ENCODE assay signal across 1 cellular context in the genomic region with DNA sequence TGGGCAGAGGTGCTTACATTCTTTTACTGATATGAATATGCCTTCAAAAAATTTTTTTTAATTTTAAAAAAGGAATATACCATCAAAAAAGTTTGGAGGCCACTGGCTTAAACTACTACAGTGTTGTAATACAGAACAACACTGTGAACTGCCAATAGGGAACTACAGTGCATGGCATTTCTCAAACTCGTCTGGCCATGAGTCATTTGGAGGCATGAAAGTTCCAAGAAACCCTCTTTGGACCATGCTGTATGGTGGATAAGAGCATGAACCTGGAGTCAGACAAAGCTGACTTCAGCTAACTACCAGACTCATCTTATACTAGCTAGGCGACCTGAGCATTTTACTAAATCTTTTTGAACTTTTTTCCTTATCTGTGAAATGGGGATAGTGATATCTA.
TF ChIP-seq lines count a peak whose summit lies in the region.

No MANE protein-coding gene starts in this region.

TF ChIP-seq in WTC11, 78 proteins besides CTCF, POLR2A, EP300 and RAD21 (continued from another document):
- no peak for TF ChIP-seq ARID4B (CRISPR knock-in tag; IDR thresholded peaks at IDR 0.05; ENCODE audit: borderline replicate concordance)
- TF ChIP-seq, protein P1, sequence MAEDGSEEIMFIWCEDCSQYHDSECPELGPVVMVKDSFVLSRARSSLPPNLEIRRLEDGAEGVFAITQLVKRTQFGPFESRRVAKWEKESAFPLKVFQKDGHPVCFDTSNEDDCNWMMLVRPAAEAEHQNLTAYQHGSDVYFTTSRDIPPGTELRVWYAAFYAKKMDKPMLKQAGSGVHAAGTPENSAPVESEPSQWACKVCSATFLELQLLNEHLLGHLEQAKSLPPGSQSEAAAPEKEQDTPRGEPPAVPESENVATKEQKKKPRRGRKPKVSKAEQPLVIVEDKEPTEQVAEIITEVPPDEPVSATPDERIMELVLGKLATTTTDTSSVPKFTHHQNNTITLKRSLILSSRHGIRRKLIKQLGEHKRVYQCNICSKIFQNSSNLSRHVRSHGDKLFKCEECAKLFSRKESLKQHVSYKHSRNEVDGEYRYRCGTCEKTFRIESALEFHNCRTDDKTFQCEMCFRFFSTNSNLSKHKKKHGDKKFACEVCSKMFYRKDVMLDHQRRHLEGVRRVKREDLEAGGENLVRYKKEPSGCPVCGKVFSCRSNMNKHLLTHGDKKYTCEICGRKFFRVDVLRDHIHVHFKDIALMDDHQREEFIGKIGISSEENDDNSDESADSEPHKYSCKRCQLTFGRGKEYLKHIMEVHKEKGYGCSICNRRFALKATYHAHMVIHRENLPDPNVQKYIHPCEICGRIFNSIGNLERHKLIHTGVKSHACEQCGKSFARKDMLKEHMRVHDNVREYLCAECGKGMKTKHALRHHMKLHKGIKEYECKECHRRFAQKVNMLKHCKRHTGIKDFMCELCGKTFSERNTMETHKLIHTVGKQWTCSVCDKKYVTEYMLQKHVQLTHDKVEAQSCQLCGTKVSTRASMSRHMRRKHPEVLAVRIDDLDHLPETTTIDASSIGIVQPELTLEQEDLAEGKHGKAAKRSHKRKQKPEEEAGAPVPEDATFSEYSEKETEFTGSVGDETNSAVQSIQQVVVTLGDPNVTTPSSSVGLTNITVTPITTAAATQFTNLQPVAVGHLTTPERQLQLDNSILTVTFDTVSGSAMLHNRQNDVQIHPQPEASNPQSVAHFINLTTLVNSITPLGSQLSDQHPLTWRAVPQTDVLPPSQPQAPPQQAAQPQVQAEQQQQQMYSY (CRISPR knock-in tag; IDR thresholded peaks at IDR 0.05): no peak
- no peak for TF ChIP-seq NFYB (CRISPR knock-in tag; conservative IDR thresholded peaks at IDR 0.05; ENCODE audit: low read depth)
- no peak for TF ChIP-seq MYBL2 (CRISPR knock-in tag; IDR thresholded peaks at IDR 0.05)
- no peak for TF ChIP-seq CBFB (CRISPR knock-in tag; IDR thresholded peaks at IDR 0.05; ENCODE audit: low read depth)
- no peak for TF ChIP-seq RORB (CRISPR knock-in tag; IDR thresholded peaks at IDR 0.05)
- TF ChIP-seq, protein P2, sequence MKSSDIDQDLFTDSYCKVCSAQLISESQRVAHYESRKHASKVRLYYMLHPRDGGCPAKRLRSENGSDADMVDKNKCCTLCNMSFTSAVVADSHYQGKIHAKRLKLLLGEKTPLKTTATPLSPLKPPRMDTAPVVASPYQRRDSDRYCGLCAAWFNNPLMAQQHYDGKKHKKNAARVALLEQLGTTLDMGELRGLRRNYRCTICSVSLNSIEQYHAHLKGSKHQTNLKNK (CRISPR knock-in tag; IDR thresholded peaks at IDR 0.05): no peak
- TF ChIP-seq, protein P3, sequence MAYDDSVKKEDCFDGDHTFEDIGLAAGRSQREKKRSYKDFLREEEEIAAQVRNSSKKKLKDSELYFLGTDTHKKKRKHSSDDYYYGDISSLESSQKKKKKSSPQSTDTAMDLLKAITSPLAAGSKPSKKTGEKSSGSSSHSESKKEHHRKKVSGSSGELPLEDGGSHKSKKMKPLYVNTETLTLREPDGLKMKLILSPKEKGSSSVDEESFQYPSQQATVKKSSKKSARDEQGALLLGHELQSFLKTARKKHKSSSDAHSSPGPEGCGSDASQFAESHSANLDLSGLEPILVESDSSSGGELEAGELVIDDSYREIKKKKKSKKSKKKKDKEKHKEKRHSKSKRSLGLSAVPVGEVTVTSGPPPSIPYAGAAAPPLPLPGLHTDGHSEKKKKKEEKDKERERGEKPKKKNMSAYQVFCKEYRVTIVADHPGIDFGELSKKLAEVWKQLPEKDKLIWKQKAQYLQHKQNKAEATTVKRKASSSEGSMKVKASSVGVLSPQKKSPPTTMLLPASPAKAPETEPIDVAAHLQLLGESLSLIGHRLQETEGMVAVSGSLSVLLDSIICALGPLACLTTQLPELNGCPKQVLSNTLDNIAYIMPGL (CRISPR knock-in tag; IDR thresholded peaks at IDR 0.05): no peak
- TF ChIP-seq, protein P4, sequence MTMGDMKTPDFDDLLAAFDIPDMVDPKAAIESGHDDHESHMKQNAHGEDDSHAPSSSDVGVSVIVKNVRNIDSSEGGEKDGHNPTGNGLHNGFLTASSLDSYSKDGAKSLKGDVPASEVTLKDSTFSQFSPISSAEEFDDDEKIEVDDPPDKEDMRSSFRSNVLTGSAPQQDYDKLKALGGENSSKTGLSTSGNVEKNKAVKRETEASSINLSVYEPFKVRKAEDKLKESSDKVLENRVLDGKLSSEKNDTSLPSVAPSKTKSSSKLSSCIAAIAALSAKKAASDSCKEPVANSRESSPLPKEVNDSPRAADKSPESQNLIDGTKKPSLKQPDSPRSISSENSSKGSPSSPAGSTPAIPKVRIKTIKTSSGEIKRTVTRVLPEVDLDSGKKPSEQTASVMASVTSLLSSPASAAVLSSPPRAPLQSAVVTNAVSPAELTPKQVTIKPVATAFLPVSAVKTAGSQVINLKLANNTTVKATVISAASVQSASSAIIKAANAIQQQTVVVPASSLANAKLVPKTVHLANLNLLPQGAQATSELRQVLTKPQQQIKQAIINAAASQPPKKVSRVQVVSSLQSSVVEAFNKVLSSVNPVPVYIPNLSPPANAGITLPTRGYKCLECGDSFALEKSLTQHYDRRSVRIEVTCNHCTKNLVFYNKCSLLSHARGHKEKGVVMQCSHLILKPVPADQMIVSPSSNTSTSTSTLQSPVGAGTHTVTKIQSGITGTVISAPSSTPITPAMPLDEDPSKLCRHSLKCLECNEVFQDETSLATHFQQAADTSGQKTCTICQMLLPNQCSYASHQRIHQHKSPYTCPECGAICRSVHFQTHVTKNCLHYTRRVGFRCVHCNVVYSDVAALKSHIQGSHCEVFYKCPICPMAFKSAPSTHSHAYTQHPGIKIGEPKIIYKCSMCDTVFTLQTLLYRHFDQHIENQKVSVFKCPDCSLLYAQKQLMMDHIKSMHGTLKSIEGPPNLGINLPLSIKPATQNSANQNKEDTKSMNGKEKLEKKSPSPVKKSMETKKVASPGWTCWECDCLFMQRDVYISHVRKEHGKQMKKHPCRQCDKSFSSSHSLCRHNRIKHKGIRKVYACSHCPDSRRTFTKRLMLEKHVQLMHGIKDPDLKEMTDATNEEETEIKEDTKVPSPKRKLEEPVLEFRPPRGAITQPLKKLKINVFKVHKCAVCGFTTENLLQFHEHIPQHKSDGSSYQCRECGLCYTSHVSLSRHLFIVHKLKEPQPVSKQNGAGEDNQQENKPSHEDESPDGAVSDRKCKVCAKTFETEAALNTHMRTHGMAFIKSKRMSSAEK (CRISPR knock-in tag; IDR thresholded peaks at IDR 0.05; ENCODE audit: borderline replicate concordance): no peak
- TF ChIP-seq, protein P5, sequence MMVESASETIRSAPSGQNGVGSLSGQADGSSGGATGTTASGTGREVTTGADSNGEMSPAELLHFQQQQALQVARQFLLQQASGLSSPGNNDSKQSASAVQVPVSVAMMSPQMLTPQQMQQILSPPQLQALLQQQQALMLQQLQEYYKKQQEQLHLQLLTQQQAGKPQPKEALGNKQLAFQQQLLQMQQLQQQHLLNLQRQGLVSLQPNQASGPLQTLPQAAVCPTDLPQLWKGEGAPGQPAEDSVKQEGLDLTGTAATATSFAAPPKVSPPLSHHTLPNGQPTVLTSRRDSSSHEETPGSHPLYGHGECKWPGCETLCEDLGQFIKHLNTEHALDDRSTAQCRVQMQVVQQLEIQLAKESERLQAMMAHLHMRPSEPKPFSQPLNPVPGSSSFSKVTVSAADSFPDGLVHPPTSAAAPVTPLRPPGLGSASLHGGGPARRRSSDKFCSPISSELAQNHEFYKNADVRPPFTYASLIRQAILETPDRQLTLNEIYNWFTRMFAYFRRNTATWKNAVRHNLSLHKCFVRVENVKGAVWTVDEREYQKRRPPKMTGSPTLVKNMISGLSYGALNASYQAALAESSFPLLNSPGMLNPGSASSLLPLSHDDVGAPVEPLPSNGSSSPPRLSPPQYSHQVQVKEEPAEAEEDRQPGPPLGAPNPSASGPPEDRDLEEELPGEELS (CRISPR knock-in tag; IDR thresholded peaks at IDR 0.05): no peak
- TF ChIP-seq KAT7 (CRISPR knock-in tag; IDR thresholded peaks at IDR 0.05; ENCODE audit: borderline replicate concordance): no peak
- TF ChIP-seq FOXJ3 (CRISPR knock-in tag; IDR thresholded peaks at IDR 0.05; ENCODE audit: borderline replicate concordance): no peak
- TF ChIP-seq ZNF416 (CRISPR knock-in tag; IDR thresholded peaks at IDR 0.05): no peak
- no peak for TF ChIP-seq ESRRA (CRISPR knock-in tag; IDR thresholded peaks at IDR 0.05; ENCODE audit: borderline replicate concordance)
- TF ChIP-seq TP53 (CRISPR knock-in tag; IDR thresholded peaks at IDR 0.05): no peak
- TF ChIP-seq IRF2 (CRISPR knock-in tag; IDR thresholded peaks at IDR 0.05; ENCODE audit: borderline replicate concordance, low read depth): no peak
